1 cellular context compared by ENCODE assay signal in the genomic region with DNA sequence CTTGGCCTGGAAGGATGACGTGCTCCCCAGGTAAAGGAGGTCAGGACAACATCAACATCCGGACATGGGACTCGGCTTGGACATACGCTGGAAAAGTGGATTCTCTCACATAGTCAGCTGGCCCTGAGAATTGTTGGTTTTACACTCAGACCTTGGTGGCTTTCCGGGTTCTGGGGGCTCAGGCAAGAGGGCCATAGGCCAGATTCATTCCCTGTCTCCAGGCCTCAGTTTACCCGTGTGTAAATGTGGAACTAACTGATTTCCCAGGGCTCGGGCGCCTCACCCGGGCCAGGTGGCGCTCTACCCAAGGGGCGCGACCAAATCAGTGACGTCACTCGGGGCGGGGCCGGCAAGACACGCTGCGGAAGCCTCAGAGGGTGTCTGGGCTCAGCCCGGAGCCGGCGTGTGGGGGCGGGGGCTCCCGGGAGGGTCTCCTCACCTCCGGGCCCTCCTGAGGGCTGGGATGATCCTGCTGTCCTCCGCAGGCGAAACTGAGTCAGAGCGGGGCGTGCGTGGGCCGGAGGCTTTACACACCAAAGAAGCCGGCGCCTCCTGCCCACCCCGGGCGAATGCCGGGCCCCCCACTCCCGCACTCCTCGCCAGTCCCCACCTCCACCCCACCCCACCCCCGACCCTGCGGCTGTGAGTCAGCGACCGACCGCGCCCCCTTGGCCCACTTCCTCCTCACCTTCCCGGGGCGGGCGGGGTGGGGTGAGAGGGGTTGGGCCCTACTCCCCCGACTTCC.
TF ChIP-seq lines count a peak whose summit lies in the region.

No MANE protein-coding gene starts in this region.

TF ChIP-seq in K562, 482 proteins besides CTCF, POLR2A, EP300 and RAD21 (continued from another document and continues in another):
- TF ChIP-seq GTF3C2 (IDR thresholded peaks at IDR 0.05; ENCODE audit: borderline replicate concordance, extremely low read depth, insufficient read length) (no peak), ZNF282 (CRISPR knock-in tag; IDR thresholded peaks at IDR 0.05) (no peak), NCOR1 (IDR thresholded peaks at IDR 0.05) (peak; percentile 51), E4F1 (CRISPR knock-in tag; IDR thresholded peaks at IDR 0.05; ENCODE audit: borderline replicate concordance) (no peak), TRIM25 (IDR thresholded peaks at IDR 0.05; ENCODE audit: borderline replicate concordance) (no peak), HMG20B (CRISPR knock-in tag; IDR thresholded peaks at IDR 0.05) (no peak), ZNF512 (tag; IDR thresholded peaks at IDR 0.05) (no peak), ZNF551 (CRISPR knock-in tag; IDR thresholded peaks at IDR 0.05) (no peak), FOXK2 (conservative IDR thresholded peaks at IDR 0.05 in 1 of 2, IDR thresholded peaks at IDR 0.05 in 1 of 2; ENCODE audit: low read depth in 2 of 2) (peak; percentile 89 to 90), SAP30 (IDR thresholded peaks at IDR 0.05; ENCODE audit: borderline replicate concordance, insufficient read depth, low read depth, low read length, poor library complexity, severe bottlenecking) (peak; percentile 78), HCFC1 (IDR thresholded peaks at IDR 0.05; ENCODE audit: low read depth, low read length) (no peak), U2AF1 (optimal IDR thresholded peaks at IDR 0.05; ENCODE audit: low read depth, low read length) (no peak), MAFF (IDR thresholded peaks at IDR 0.05; ENCODE audit: low read length) (no peak), RBM22 (IDR thresholded peaks at IDR 0.05; ENCODE audit: low read depth, low read length, poor library complexity, severe bottlenecking) (no peak), ZNF197 (CRISPR knock-in tag; IDR thresholded peaks at IDR 0.05; ENCODE audit: low read depth) (no peak), CEBPG (CRISPR knock-in tag; IDR thresholded peaks at IDR 0.05) (peak; percentile 21; the same call in 1 of the 2 replicates), CEBPG (tag; conservative IDR thresholded peaks at IDR 0.05 in 1 of 2, IDR thresholded peaks at IDR 0.05 in 1 of 2) (no peak), CBX8 (IDR thresholded peaks at IDR 0.05; ENCODE audit: borderline replicate concordance, extremely low read depth, low read depth, low read length, poor library complexity, severe bottlenecking) (no peak), BCOR (IDR thresholded peaks at IDR 0.05) (peak; percentile 96), ATF2 (CRISPR knock-in tag; IDR thresholded peaks at IDR 0.05) (peak; percentile 89), TGIF2 (CRISPR knock-in tag; IDR thresholded peaks at IDR 0.05) (no peak), RBM25 (IDR thresholded peaks at IDR 0.05; ENCODE audit: low read depth, low read length, severe bottlenecking) (no peak), SUPT5H (IDR thresholded peaks at IDR 0.05) (peak; percentile 82), KDM4B (IDR thresholded peaks at IDR 0.05; ENCODE audit: borderline replicate concordance in 2 of 2, low read depth in 1 of 2) (peak in 1 of 2 experiments; percentile 60; a peak in 1 of 4 replicates), RCOR1 (IDR thresholded peaks at IDR 0.05; ENCODE audit: borderline replicate concordance in 1 of 2, low read depth in 2 of 2, low read length in 2 of 2) (no peak; a peak in 1 of 4 replicates), JUN (IDR thresholded peaks at IDR 0.05; ENCODE audit: borderline replicate concordance, low read depth, low read length) (peak; percentile 74), JUN (CRISPR knock-in tag; IDR thresholded peaks at IDR 0.05; ENCODE audit: borderline replicate concordance) (no peak; the same call in 1 of the 2 replicates), DDX20 (tag; IDR thresholded peaks at IDR 0.05; ENCODE audit: low read depth) (no peak)
- TF ChIP-seq, protein P1, sequence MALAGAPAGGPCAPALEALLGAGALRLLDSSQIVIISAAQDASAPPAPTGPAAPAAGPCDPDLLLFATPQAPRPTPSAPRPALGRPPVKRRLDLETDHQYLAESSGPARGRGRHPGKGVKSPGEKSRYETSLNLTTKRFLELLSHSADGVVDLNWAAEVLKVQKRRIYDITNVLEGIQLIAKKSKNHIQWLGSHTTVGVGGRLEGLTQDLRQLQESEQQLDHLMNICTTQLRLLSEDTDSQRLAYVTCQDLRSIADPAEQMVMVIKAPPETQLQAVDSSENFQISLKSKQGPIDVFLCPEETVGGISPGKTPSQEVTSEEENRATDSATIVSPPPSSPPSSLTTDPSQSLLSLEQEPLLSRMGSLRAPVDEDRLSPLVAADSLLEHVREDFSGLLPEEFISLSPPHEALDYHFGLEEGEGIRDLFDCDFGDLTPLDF (CRISPR knock-in tag; IDR thresholded peaks at IDR 0.05), result 0 out of 2 replicates have a peak, but pooled peaks have one; percentile 39
- TF ChIP-seq, protein P2, sequence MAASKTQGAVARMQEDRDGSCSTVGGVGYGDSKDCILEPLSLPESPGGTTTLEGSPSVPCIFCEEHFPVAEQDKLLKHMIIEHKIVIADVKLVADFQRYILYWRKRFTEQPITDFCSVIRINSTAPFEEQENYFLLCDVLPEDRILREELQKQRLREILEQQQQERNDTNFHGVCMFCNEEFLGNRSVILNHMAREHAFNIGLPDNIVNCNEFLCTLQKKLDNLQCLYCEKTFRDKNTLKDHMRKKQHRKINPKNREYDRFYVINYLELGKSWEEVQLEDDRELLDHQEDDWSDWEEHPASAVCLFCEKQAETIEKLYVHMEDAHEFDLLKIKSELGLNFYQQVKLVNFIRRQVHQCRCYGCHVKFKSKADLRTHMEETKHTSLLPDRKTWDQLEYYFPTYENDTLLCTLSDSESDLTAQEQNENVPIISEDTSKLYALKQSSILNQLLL (CRISPR knock-in tag; IDR thresholded peaks at IDR 0.05; ENCODE audit: borderline replicate concordance), result no peak
- TF ChIP-seq, protein P3, sequence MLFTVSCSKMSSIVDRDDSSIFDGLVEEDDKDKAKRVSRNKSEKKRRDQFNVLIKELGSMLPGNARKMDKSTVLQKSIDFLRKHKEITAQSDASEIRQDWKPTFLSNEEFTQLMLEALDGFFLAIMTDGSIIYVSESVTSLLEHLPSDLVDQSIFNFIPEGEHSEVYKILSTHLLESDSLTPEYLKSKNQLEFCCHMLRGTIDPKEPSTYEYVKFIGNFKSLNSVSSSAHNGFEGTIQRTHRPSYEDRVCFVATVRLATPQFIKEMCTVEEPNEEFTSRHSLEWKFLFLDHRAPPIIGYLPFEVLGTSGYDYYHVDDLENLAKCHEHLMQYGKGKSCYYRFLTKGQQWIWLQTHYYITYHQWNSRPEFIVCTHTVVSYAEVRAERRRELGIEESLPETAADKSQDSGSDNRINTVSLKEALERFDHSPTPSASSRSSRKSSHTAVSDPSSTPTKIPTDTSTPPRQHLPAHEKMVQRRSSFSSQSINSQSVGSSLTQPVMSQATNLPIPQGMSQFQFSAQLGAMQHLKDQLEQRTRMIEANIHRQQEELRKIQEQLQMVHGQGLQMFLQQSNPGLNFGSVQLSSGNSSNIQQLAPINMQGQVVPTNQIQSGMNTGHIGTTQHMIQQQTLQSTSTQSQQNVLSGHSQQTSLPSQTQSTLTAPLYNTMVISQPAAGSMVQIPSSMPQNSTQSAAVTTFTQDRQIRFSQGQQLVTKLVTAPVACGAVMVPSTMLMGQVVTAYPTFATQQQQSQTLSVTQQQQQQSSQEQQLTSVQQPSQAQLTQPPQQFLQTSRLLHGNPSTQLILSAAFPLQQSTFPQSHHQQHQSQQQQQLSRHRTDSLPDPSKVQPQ (CRISPR knock-in tag; IDR thresholded peaks at IDR 0.05; ENCODE audit: borderline replicate concordance), result no peak
- TF ChIP-seq, protein P4, sequence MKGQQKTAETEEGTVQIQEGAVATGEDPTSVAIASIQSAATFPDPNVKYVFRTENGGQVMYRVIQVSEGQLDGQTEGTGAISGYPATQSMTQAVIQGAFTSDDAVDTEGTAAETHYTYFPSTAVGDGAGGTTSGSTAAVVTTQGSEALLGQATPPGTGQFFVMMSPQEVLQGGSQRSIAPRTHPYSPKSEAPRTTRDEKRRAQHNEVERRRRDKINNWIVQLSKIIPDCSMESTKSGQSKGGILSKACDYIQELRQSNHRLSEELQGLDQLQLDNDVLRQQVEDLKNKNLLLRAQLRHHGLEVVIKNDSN (CRISPR knock-in tag; IDR thresholded peaks at IDR 0.05), result peak; percentile 43; the same call in 1 of the 2 replicates
